14 cellular contexts compared by ENCODE assay signal in the genomic region with DNA sequence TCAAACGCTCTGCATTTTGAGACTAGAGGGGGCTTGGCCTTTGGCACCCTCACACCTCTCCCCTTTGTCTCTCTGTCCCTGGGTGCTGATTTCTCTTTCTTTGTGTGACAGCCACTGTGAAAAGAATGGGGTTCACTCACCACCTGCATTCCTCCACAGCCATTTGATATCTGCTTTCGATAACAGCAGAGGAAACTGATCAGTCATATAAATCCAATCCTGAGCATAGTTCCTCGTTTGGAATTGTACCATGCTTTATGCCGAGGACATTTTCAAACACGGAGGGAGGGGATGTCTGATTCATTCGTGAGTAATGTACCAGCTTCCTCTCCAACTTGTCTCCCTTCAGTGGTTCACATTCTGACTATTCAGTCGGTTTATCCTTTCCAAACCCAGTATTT. TPM values are rescaled to one million over a fixed set of nuclear protein-coding genes. Genes with fewer than 3 reads are reported as not detected.
DNase-seq lines count a peak whose midpoint lies in the region; ATAC-seq and TF ChIP-seq lines count a peak whose summit lies in the region.
"Had no signal": no experiment of that assay in that cellular context is flagged by ENCODE, and none has a peak within 500 bp of the region (broad histone marks: within the 10 kb centered on the region; RNA-seq: fewer than 3 reads in every experiment).

No MANE protein-coding gene starts in this region.

- BruUV-seq in PC-9 (replicated peaks; lab: Mats Ljungman, UMichigan): TSS peak; percentile 64

- peaks cover 14% of the 10 kb centered on the region; the same call in 1 of the 2 replicates for H3K36me3 ChIP-seq in PC-9 (ENCODE audit: low read depth)

- H3F3A ChIP-seq in PC-9 (ENCODE audit: insufficient read depth, low read depth): peaks cover 23% of the 10 kb centered on the region

- peak overlapping the region; percentile 83 for H3K27ac Mint-ChIP-seq in osteocyte (ENCODE audit: unreplicated experiment)
- H3K27ac Mint-ChIP-seq in stimulated activated naive B cell treated with anti-CD40 and anti-IgM and Interleukin-4, amounts not matched to agents 10 μg/mL and 1 μg/mL and 100 μg/mL, for 72 hours: no peak overlapping the region
- H3K27ac Mint-ChIP-seq: CD8-positive, alpha-beta T cell; T-helper 17 cell had no signal

- H3K9me3 Mint-ChIP-seq in osteocyte (ENCODE audit: unreplicated experiment): peaks cover 16% of the 10 kb centered on the region
- peaks cover 3% of the 10 kb centered on the region in 2 donors for H3K9me3 Mint-ChIP-seq in stimulated activated naive B cell treated with anti-CD40 and anti-IgM and Interleukin-4, amounts not matched to agents 10 μg/mL and 1 μg/mL and 100 μg/mL, for 72 hours
- H3K9me3 Mint-ChIP-seq: CD8-positive, alpha-beta T cell had no signal

- H3K4me1 Mint-ChIP-seq in osteocyte (ENCODE audit: unreplicated experiment): peaks cover 61% of the 10 kb centered on the region
- H3K4me1 Mint-ChIP-seq in stimulated activated naive B cell treated with anti-CD40 and anti-IgM and Interleukin-4, amounts not matched to agents 10 μg/mL and 1 μg/mL and 100 μg/mL, for 72 hours: peaks cover 26 to 37% of the 10 kb centered on the region in 2 donors
- H3K4me1 Mint-ChIP-seq: T-helper 17 cell had no signal

- H3K9me3 ChIP-seq in PC-9 (ENCODE audit: insufficient read depth, low read depth): peaks cover 22% of the 10 kb centered on the region

- H3K9me2 ChIP-seq in PC-9 (ENCODE audit: insufficient read depth): no peaks in the 10 kb centered on the region

- ATAC-seq in esophagus mucosa: peak; percentile 78
- no peak for ATAC-seq in stimulated activated naive B cell treated with anti-CD40 and anti-IgM and Interleukin-4, amounts not matched to agents 10 μg/mL and 1 μg/mL and 100 μg/mL, for 72 hours (replicated peaks)
- ATAC-seq in HG03342 (IDR thresholded peaks at IDR 0.05; ENCODE audit: unreplicated experiment): no peak
- ATAC-seq: CD8-positive, alpha-beta T cell; left ventricle myocardium superior; T-helper 17 cell had no signal

- H3K4me3 Mint-ChIP-seq in osteocyte (ENCODE audit: unreplicated experiment): no peak overlapping the region
- no peak overlapping the region for H3K4me3 Mint-ChIP-seq in stimulated activated naive B cell treated with anti-CD40 and anti-IgM and Interleukin-4, amounts not matched to agents 10 μg/mL and 1 μg/mL and 100 μg/mL, for 72 hours
- H3K4me3 Mint-ChIP-seq: CD8-positive, alpha-beta T cell; T-helper 17 cell had no signal

- H3K27me3 ChIP-seq in PC-9 (ENCODE audit: insufficient read depth, low read depth): no peaks in the 10 kb centered on the region

- H3K4me1 ChIP-seq in PC-9 (replicated peaks; ENCODE audit: insufficient read depth): peaks cover 41% of the 10 kb centered on the region

- no peaks in the 10 kb centered on the region for H4K20me1 ChIP-seq in PC-9 (ENCODE audit: insufficient read depth)

- peaks cover 17% of the 10 kb centered on the region for H3K36me3 Mint-ChIP-seq in osteocyte (ENCODE audit: unreplicated experiment)
- no peaks in the 10 kb centered on the region for H3K36me3 Mint-ChIP-seq in stimulated activated naive B cell treated with anti-CD40 and anti-IgM and Interleukin-4, amounts not matched to agents 10 μg/mL and 1 μg/mL and 100 μg/mL, for 72 hours
- H3K36me3 Mint-ChIP-seq: CD8-positive, alpha-beta T cell had no signal

- H3K4me3 ChIP-seq in PC-9: no peak overlapping the region
- H3K4me3 ChIP-seq: coronary artery had no signal

- peaks cover 44% of the 10 kb centered on the region; the same call in 1 of the 2 replicates for H3K79me2 ChIP-seq in PC-9 (ENCODE audit: low read depth)

- H3K27ac ChIP-seq in PC-9: peak overlapping the region; percentile 13; the same call in 1 of the 2 replicates
- H3K27ac ChIP-seq: coronary artery had no signal

- no peaks in the 10 kb centered on the region for H3K27me3 Mint-ChIP-seq in osteocyte (ENCODE audit: unreplicated experiment)
- peaks cover 45 to 50% of the 10 kb centered on the region in 2 donors for H3K27me3 Mint-ChIP-seq in stimulated activated naive B cell treated with anti-CD40 and anti-IgM and Interleukin-4, amounts not matched to agents 10 μg/mL and 1 μg/mL and 100 μg/mL, for 72 hours

- TF ChIP-seq CTCF in PC-9 (conservative IDR thresholded peaks at IDR 0.05): no peak
- TF ChIP-seq CTCF in osteocyte (IDR thresholded peaks at IDR 0.05): no peak

- CTCF ChIA-PET in PC-9 (lab: Charles Lee): interaction anchor here (0.7 kb wide), 1 partner anchor 94 kb away, joined by 3 read pairs; no protein-coding TSS in a partner anchor

- intact Hi-C loops in PC-9 (cut with micrococcal nuclease; ENCODE audit: unreplicated experiment): no loop called here

- H3K4me2 ChIP-seq in PC-9: no peak overlapping the region

- no peak overlapping the region for H2AFZ ChIP-seq in PC-9

- POLR2A ChIA-PET in PC-9 (lab: Charles Lee; ENCODE audit: unreplicated experiment): interaction anchor here (0.6 to 0.7 kb wide), 4 partner anchors 14 to 84 kb away, joined by 3 to 8 read pairs (median 5); no protein-coding TSS in a partner anchor

- DNase-seq in EH (ENCODE audit: low read depth) (peak; percentile 85), PC-9 (peak; percentile 59 to 62), osteocyte (ENCODE audit: extremely low spot score, unreplicated experiment) (no peak), NCI-H146 treated with DMSO at 0.1 percent for 48 hours (lab: John Stamatoyannopoulos, UW; ENCODE audit: unreplicated experiment) (no peak)
- no peak for DNase-seq in stimulated activated naive B cell treated with anti-CD40 and anti-IgM and Interleukin-4, amounts not matched to agents 10 μg/mL and 1 μg/mL and 100 μg/mL, for 72 hours
- no peak for DNase-seq in activated naive CD4-positive, alpha-beta T cell treated with Interleukin-2 at 50 U/mL for 16 hours
- DNase-seq: CD8-positive, alpha-beta T cell; GOT3; left ventricle myocardium superior; NCI-H510A; T-helper 17 cell had no signal

RNA-seq across cellular contexts. Expression of gene MET, which starts 15.8 kb away (rescaled TPM):
- total RNA-seq in PC-9 (2021) (237 and 287 TPM in 2 replicates), esophagus mucosa (10.4 TPM), osteocyte (55.4 and 59.4 TPM in 2 replicates)
- total RNA-seq: CD8-positive, alpha-beta T cell had no signal

Comparison
In these comparisons a context has a peak if more than half of its experiments do, and no peak if none do; other contexts are left out.
1. DNase-seq: peak in EH (single experiment) and PC-9 (2 of 2); none in osteocyte (single experiment), stimulated activated naive B cell treated with anti-CD40 and anti-IgM and Interleukin-4, amounts not matched to agents 10 μg/mL and 1 μg/mL and 100 μg/mL, for 72 hours (single experiment), activated naive CD4-positive, alpha-beta T cell treated with Interleukin-2 at 50 U/mL for 16 hours (single experiment) and NCI-H146 treated with DMSO at 0.1 percent for 48 hours (single experiment).